ENCODE assay signal across 1 cellular context in genomic region chr13:30241537-30241936, GRCh38.
TF ChIP-seq lines count a peak whose summit lies in the region.

No MANE protein-coding gene starts in this region.

TF ChIP-seq in GM12878, 131 proteins besides CTCF, POLR2A, EP300 and RAD21 (continued from another document):
- TF ChIP-seq E4F1 (IDR thresholded peaks at IDR 0.05; ENCODE audit: borderline replicate concordance, partially characterized antibody) (no peak), CHD2 (IDR thresholded peaks at IDR 0.05; ENCODE audit: borderline replicate concordance, low read depth, low read length) (no peak), BCL3 (IDR thresholded peaks at IDR 0.05; ENCODE audit: borderline replicate concordance, insufficient read depth, low read depth, low read length, poor library complexity, severe bottlenecking) (no peak), SREBF2 (IDR thresholded peaks at IDR 0.05; ENCODE audit: low read length) (no peak), ZNF207 (IDR thresholded peaks at IDR 0.05; ENCODE audit: borderline replicate concordance) (no peak), TARDBP (IDR thresholded peaks at IDR 0.05; ENCODE audit: borderline replicate concordance) (no peak)
- TF ChIP-seq, protein P1, sequence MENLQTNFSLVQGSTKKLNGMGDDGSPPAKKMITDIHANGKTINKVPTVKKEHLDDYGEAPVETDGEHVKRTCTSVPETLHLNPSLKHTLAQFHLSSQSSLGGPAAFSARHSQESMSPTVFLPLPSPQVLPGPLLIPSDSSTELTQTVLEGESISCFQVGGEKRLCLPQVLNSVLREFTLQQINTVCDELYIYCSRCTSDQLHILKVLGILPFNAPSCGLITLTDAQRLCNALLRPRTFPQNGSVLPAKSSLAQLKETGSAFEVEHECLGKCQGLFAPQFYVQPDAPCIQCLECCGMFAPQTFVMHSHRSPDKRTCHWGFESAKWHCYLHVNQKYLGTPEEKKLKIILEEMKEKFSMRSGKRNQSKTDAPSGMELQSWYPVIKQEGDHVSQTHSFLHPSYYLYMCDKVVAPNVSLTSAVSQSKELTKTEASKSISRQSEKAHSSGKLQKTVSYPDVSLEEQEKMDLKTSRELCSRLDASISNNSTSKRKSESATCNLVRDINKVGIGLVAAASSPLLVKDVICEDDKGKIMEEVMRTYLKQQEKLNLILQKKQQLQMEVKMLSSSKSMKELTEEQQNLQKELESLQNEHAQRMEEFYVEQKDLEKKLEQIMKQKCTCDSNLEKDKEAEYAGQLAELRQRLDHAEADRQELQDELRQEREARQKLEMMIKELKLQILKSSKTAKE (IDR thresholded peaks at IDR 0.05; ENCODE audit: low read depth, poor library complexity, severe bottlenecking), result peak; percentile 38
